ENCODE assay signal across 9 cellular contexts in genomic region chr12:32877670-32878459, GRCh38. TPM values are rescaled to one million over a fixed set of nuclear protein-coding genes. Genes with fewer than 3 reads are reported as not detected.
A peak's percentile ranks its signal among the peaks of the same experiment; 100 is the strongest.
DNase-seq lines count a peak whose midpoint lies in the region; ATAC-seq and TF ChIP-seq lines count a peak whose summit lies in the region.
"Had no signal": no experiment of that assay in that cellular context is flagged by ENCODE, and none has a peak within 500 bp of the region (broad histone marks: within the 10 kb centered on the region; RNA-seq: fewer than 3 reads in every experiment).

No MANE protein-coding gene starts in this region.

- POLR2A ChIA-PET in A673 (lab: Charles Lee; ENCODE audit: low non-redundant PET) = no interaction called here

- BruUV-seq in A673 (replicated peaks; lab: Mats Ljungman, UMichigan) = no TSS peak

- CTCF ChIA-PET in A673 (lab: Charles Lee) = no interaction called here

- H3K4me1 ChIP-seq in right cardiac atrium (ENCODE audit: control insufficient read depth, insufficient read depth, low read length) = peaks cover 3% of the 10 kb centered on the region
- H3K4me1 ChIP-seq in stomach smooth muscle (ENCODE audit: control insufficient read depth, insufficient read depth, low read length) = peaks cover 6% of the 10 kb centered on the region
- no peaks in the 10 kb centered on the region for H3K4me1 ChIP-seq in SJCRH30
- no peaks in the 10 kb centered on the region for H3K4me1 ChIP-seq in A673 (ENCODE audit: insufficient read depth, low read length, poor library complexity, severe bottlenecking)

- DNase-seq in NCI-H1092 (lab: John Stamatoyannopoulos, UW) (peak; percentile 20), WERI-Rb-1 (peak; percentile 92), right cardiac atrium (peak; percentile 81 to 93 (median 92)), SJCRH30 (no peak), A673 (ENCODE audit: low spot score) (no peak), iPS-NIHi7 (ENCODE audit: extremely low spot score) (no peak)
- DNase-seq: dermis blood vessel endothelial cell, occipital lobe had no signal

- no peaks in the 10 kb centered on the region for H3K9me3 ChIP-seq in WERI-Rb-1 (ENCODE audit: severe bottlenecking)
- H3K9me3 ChIP-seq in right cardiac atrium (ENCODE audit: control insufficient read depth, low read length) = no peaks in the 10 kb centered on the region
- H3K9me3 ChIP-seq in stomach smooth muscle (ENCODE audit: control insufficient read depth in 2 of 2, low read length in 2 of 2) = no peaks in the 10 kb centered on the region
- no peaks in the 10 kb centered on the region for H3K9me3 ChIP-seq in SJCRH30 (replicated peaks)
- H3K9me3 ChIP-seq in A673 (ENCODE audit: low read depth, low read length, poor library complexity, severe bottlenecking) = no peaks in the 10 kb centered on the region

- peak; percentile 95 for ATAC-seq in right cardiac atrium

- 62% methylated on average over 29 of the region's 29 CpGs for WGBS in right cardiac atrium

- H3K36me3 ChIP-seq in WERI-Rb-1 (no peaks in the 10 kb centered on the region), stomach smooth muscle (ENCODE audit: control insufficient read depth in 2 of 2, insufficient read depth in 2 of 2, low read length in 2 of 2) (peaks cover 0 to 2% of the 10 kb centered on the region in 2 donors), SJCRH30 (no peaks in the 10 kb centered on the region), A673 (ENCODE audit: insufficient read depth, low read length, poor library complexity, severe bottlenecking) (no peaks in the 10 kb centered on the region)

- H3K4me3 ChIP-seq in WERI-Rb-1 (ENCODE audit: low read depth, low read length) (no peak overlapping the region), right cardiac atrium (ENCODE audit: low read length) (no peak overlapping the region), stomach smooth muscle (ENCODE audit: low read length in 2 of 2) (no peak overlapping the region), SJCRH30 (no peak overlapping the region), A673 (ENCODE audit: low read depth, low read length, poor library complexity, severe bottlenecking) (no peak overlapping the region)

- no peak overlapping the region for H3K9ac ChIP-seq in stomach smooth muscle (ENCODE audit: low read length in 2 of 2)

- no peak overlapping the region for H3K27ac ChIP-seq in WERI-Rb-1
- peak overlapping the region; percentile 93 for H3K27ac ChIP-seq in right cardiac atrium (ENCODE audit: low read length)
- peak overlapping the region; percentile 74 for H3K27ac ChIP-seq in stomach smooth muscle (ENCODE audit: low read length)
- no peak overlapping the region for H3K27ac ChIP-seq in SJCRH30
- no peak overlapping the region for H3K27ac ChIP-seq in A673 (ENCODE audit: low read depth, low read length, poor library complexity, severe bottlenecking)

- intact Hi-C loops in right cardiac atrium (cut with DNase I) (no loop called here), A673 (cut with micrococcal nuclease; ENCODE audit: unreplicated experiment) (no loop called here)

- TF ChIP-seq CTCF in WERI-Rb-1 (IDR thresholded peaks at IDR 0.05; ENCODE audit: low read depth, low read length) (no peak), A673 (conservative IDR thresholded peaks at IDR 0.05; ENCODE audit: low read depth, low read length) (no peak)

- H3K27me3 ChIP-seq in WERI-Rb-1 (ENCODE audit: insufficient read depth, low read depth, severe bottlenecking) (no peaks in the 10 kb centered on the region), right cardiac atrium (ENCODE audit: control insufficient read depth, insufficient read depth) (no peaks in the 10 kb centered on the region), stomach smooth muscle (ENCODE audit: control insufficient read depth in 1 of 2, insufficient read depth in 2 of 2, low read length in 2 of 2) (no peaks in the 10 kb centered on the region), SJCRH30 (peaks cover 5% of the 10 kb centered on the region), A673 (replicated peaks; ENCODE audit: insufficient read depth, low read depth, low read length, poor library complexity) (no peaks in the 10 kb centered on the region)

RNA-seq across cellular contexts. Expression of gene PKP2, which starts 18.7 kb away (rescaled TPM):
- total RNA-seq in right cardiac atrium (100 to 1,000 TPM; 147 to 374 (median 229) TPM), A673 (2021) (3.8 and 5.3 TPM in 2 replicates)
- 84.6 TPM for polyA plus RNA-seq in right cardiac atrium
- total RNA-seq in SJCRH30 (2014; rRNA removed; shearing (Covaris generic)) = 3.5 and 5.1 TPM in 2 replicates

Comparison
In these comparisons a context has a peak if more than half of its experiments do, and no peak if none do; other contexts are left out.
1. DNase-seq: peak in NCI-H1092 (single experiment), WERI-Rb-1 (single experiment) and right cardiac atrium (3 of 3); none in SJCRH30 (0 of 2), A673 (single experiment) and iPS-NIHi7 (single experiment).
2. H3K27ac ChIP-seq: peak in right cardiac atrium (single experiment) and stomach smooth muscle (single experiment); none in WERI-Rb-1 (single experiment), SJCRH30 (single experiment) and A673 (single experiment).
3. RNA of gene PKP2, which starts 18.7 kb away (total RNA-seq): 147 to 374 TPM in right cardiac atrium; 3.8 to 5.3 TPM in A673 and 3.5 to 5.1 TPM in SJCRH30; every median in the first group is over 10 times any median in the second.